31 cellular contexts compared by ENCODE assay signal in the genomic region with DNA sequence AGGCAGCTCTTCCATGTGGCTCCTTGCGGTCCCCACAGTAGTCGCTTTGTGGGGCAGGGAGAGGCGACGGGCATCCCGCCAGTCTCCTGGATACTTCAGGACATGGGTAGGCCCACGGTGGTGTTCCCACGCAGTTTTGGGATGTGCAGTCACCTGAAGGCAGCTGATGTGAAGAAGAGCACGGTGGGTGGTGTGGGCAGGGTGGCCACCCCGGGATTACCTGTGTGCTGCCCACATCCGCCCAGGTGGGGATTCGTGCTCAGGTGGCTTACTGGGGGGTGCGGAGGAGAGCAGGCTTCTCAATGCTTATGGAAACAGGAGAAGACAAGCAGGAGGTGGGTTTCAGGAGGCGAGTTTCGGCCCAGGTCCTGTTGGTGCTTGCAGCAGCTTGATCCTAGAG. TPM values are rescaled to one million over a fixed set of nuclear protein-coding genes. Genes with fewer than 3 reads are reported as not detected.
"Had no signal": no experiment of that assay in that cellular context is flagged by ENCODE, and none has a peak within 500 bp of the region (broad histone marks: within the 10 kb centered on the region; RNA-seq: fewer than 3 reads in every experiment).

No MANE protein-coding gene starts in this region.

- H3K4me3 ChIP-seq: adrenal gland, body of pancreas, breast epithelium had no signal

- DNase-seq: activated CD4-positive, alpha-beta T cell treated with anti-CD3 and anti-CD28 coated beads for 36 hours; activated CD4-positive, alpha-beta T cell treated with anti-CD3 and anti-CD28 coated beads, Interleukin-2, amount 10 ng/mL, durations not matched to agents 7 days and 5 days; activated CD4-positive, alpha-beta T cell treated with anti-CD3 and anti-CD28 coated beads, Interleukin-2, amount 50 U/mL, for 48 hours; activated CD8-positive, alpha-beta T cell treated with anti-CD3 and anti-CD28 coated beads, Interleukin-2, amount 10 ng/mL, durations not matched to agents 7 days and 5 days; activated gamma-delta T cell treated with Interleukin-2 at 50 U/mL for 16 hours; activated naive CD4-positive, alpha-beta T cell treated with anti-CD3 and anti-CD28 coated beads for 36 hours; activated T-cell treated with anti-CD3 and anti-CD28 coated beads, Interleukin-2, amount 50 U/mL, for 24 hours; adrenal gland; body of pancreas; caudate nucleus; cerebellar nuclear complex; NCI-H1105; NCI-H1417 treated with DMSO at 0.1 percent for 48 hours; NCI-H187 treated with DMSO at 0.1 percent for 48 hours; NCI-H2081; NCI-H2171 treated with DMSO at 0.1 percent for 48 hours; NCI-H2227 treated with DMSO at 0.1 percent for 48 hours; NCI-H446; NCI-H524; SIG-M5 had no signal

- FAIRE-seq: astrocyte, TTC549 had no signal

- ATAC-seq: activated CD4-positive, alpha-beta T cell treated with anti-CD3 and anti-CD28 coated beads for 36 hours; activated CD4-positive, CD25-positive, alpha-beta regulatory T cell treated with anti-CD3 and anti-CD28 coated beads, Interleukin-2, amount 50 U/mL, for 24 hours; activated CD8-positive, alpha-beta T cell treated with anti-CD3 and anti-CD28 coated beads, Interleukin-2, amount 10 ng/mL, durations not matched to agents 7 days and 5 days; activated naive CD4-positive, alpha-beta T cell treated with anti-CD3 and anti-CD28 coated beads, Interleukin-2, amount 50 U/mL, for 72 hours; body of pancreas; Panc1 had no signal

- H3K27ac ChIP-seq: adrenal gland, body of pancreas, breast epithelium had no signal

- H3K27me3 ChIP-seq: adrenal gland, body of pancreas, breast epithelium had no signal

- H3K4me1 ChIP-seq: breast epithelium had no signal

- H3K9me3 ChIP-seq: adrenal gland, body of pancreas, breast epithelium had no signal

- H3K36me3 ChIP-seq: adrenal gland, breast epithelium had no signal

RNA-seq across cellular contexts. Expression of gene TDRD9, which starts 28.4 kb away (rescaled TPM):
- total RNA-seq: astrocyte; RPMI7951; SK-MEL-5; T-helper 1 cell treated with Interleukin-12 subunit alpha and Interleukin-12 subunit beta and Interleukin-4 antibody, amounts not matched to agents 30 ng/mL and 1 ng/mL, for 36 hours had no signal

RNA-seq across cellular contexts. Expression of gene RD3L, which starts 42.5 kb away (rescaled TPM):
- total RNA-seq: activated CD4-positive, alpha-beta T cell treated with anti-CD3 and anti-CD28 coated beads for 36 hours; activated CD4-positive, alpha-beta T cell treated with anti-CD3 and anti-CD28 coated beads, Interleukin-2, amount 10 ng/mL, durations not matched to agents 7 days and 5 days; activated CD8-positive, alpha-beta T cell treated with anti-CD3 and anti-CD28 coated beads, Interleukin-2, amount 10 ng/mL, durations not matched to agents 7 days and 5 days; activated naive CD4-positive, alpha-beta T cell treated with anti-CD3 and anti-CD28 coated beads for 36 hours; activated naive CD4-positive, alpha-beta T cell treated with anti-CD3 and anti-CD28 coated beads, Interleukin-2, amount 50 U/mL, for 72 hours; adrenal gland; astrocyte; body of pancreas; breast epithelium; MCF 10A; RPMI7951; SK-MEL-5; T-helper 1 cell treated with Interleukin-12 subunit alpha and Interleukin-12 subunit beta and Interleukin-4 antibody, amounts not matched to agents 30 ng/mL and 1 ng/mL, for 36 hours; WTC11 had no signal
- polyA plus RNA-seq: adrenal gland had no signal
